Comparison of ENCODE assay signal across 1 cellular context in genomic region chr16:50403491-50403890, GRCh38.
TF ChIP-seq lines count a peak whose summit lies in the region.

No MANE protein-coding gene starts in this region.

TF ChIP-seq in WTC11, 78 proteins besides CTCF, POLR2A, EP300 and RAD21 (continued from another document):
- TF ChIP-seq ZSCAN18 (CRISPR knock-in tag; IDR thresholded peaks at IDR 0.05) (no peak), ERG (CRISPR knock-in tag; IDR thresholded peaks at IDR 0.05) (no peak), FOXJ3 (CRISPR knock-in tag; IDR thresholded peaks at IDR 0.05; ENCODE audit: borderline replicate concordance) (no peak), ATF2 (CRISPR knock-in tag; IDR thresholded peaks at IDR 0.05; ENCODE audit: borderline replicate concordance, low read depth) (no peak), ELF4 (CRISPR knock-in tag; IDR thresholded peaks at IDR 0.05; ENCODE audit: low read depth) (no peak), SMAD3 (CRISPR knock-in tag; IDR thresholded peaks at IDR 0.05; ENCODE audit: borderline replicate concordance) (no peak), ZNF121 (CRISPR knock-in tag; IDR thresholded peaks at IDR 0.05) (no peak), GABPB1 (CRISPR knock-in tag; IDR thresholded peaks at IDR 0.05) (no peak)
